26 cellular contexts compared by ENCODE assay signal in the genomic region with DNA sequence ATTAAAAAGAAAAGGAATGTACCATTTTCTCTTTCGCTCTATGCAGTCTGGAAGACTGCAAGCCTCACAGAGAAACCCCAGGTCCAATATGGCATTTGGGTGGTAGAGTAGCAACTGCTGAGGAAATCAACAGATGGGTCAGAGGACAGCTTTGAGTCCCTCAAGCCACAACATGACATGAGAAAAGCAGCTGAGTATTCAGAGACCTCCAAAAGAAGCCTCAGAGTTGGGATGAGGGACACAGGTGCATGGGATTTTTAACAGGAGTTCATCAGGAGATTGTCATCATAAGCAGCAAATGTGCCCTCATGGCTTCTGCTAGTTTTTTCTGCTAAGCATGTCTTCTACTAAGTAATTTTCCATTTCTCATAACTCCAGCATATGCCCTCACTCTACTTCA.
"Had no signal": no experiment of that assay in that cellular context is flagged by ENCODE, and none has a peak within 500 bp of the region (broad histone marks: within the 10 kb centered on the region; RNA-seq: fewer than 3 reads in every experiment).

No MANE protein-coding gene starts in this region.

- H3K27ac ChIP-seq: coronary artery, dorsolateral prefrontal cortex, epithelial cell of prostate, esophagus squamous epithelium, gastrocnemius medialis, heart right ventricle, left lung, lower lobe of right lung had no signal

- ATAC-seq: effector memory CD8-positive, alpha-beta T cell; esophagus mucosa; gastrocnemius medialis; heart right ventricle; left cardiac atrium; left lung; left ventricle myocardium superior; lower lobe of right lung; mucosa of descending colon; naive thymus-derived CD8-positive, alpha-beta T cell had no signal

- H3K4me1 ChIP-seq: gastrocnemius medialis, left lung had no signal

- H3K27me3 Mint-ChIP-seq: effector memory CD8-positive, alpha-beta T cell; naive B cell had no signal

- H3K9me3 Mint-ChIP-seq: endodermal cell had no signal

- H3K36me3 Mint-ChIP-seq: mesothelial cell of epicardium; naive B cell; naive thymus-derived CD8-positive, alpha-beta T cell had no signal

- H3K36me3 ChIP-seq: esophagus squamous epithelium, gastrocnemius medialis, heart right ventricle, left lung, lower lobe of right lung had no signal

- H3K27ac Mint-ChIP-seq: effector memory CD8-positive, alpha-beta T cell; endodermal cell; mesothelial cell of epicardium; naive B cell; naive thymus-derived CD8-positive, alpha-beta T cell had no signal

- H3K4me3 Mint-ChIP-seq: effector memory CD8-positive, alpha-beta T cell; endodermal cell; mesothelial cell of epicardium; naive B cell; naive thymus-derived CD8-positive, alpha-beta T cell had no signal

- H3K4me1 Mint-ChIP-seq: endodermal cell; naive B cell; naive thymus-derived CD8-positive, alpha-beta T cell had no signal

- H3K4me3 ChIP-seq: coronary artery, dorsolateral prefrontal cortex, esophagus squamous epithelium, gastrocnemius medialis, heart right ventricle, left lung, lower lobe of right lung, mucosa of descending colon had no signal

- DNase-seq: dermis blood vessel endothelial cell; dorsolateral prefrontal cortex; effector CD4-positive, alpha-beta T cell; effector memory CD8-positive, alpha-beta T cell; endodermal cell; erythroblast; esophagus squamous epithelium; foreskin fibroblast; foreskin melanocyte; gastrocnemius medialis; glutamatergic neuron; head of caudate nucleus; heart right ventricle; hippocampal formation; left cardiac atrium; left lung; left ventricle myocardium superior; lower lobe of right lung; mesenchymal stem cell; mucosa of descending colon; naive B cell; naive thymus-derived CD8-positive, alpha-beta T cell had no signal

- H3K9me3 ChIP-seq: esophagus squamous epithelium, gastrocnemius medialis, heart right ventricle, left lung, lower lobe of right lung, mucosa of descending colon had no signal

- H3K27me3 ChIP-seq: dorsolateral prefrontal cortex, esophagus squamous epithelium, gastrocnemius medialis, heart right ventricle, left lung had no signal
